Comparison of ENCODE assay signal across 19 cellular contexts in genomic region chr20:60116128-60116909, GRCh38.
DNase-seq lines count a peak whose midpoint lies in the region; ATAC-seq lines count a peak whose summit lies in the region.
"Had no signal": no experiment of that assay in that cellular context is flagged by ENCODE, and none has a peak within 500 bp of the region (broad histone marks: within the 10 kb centered on the region; RNA-seq: fewer than 3 reads in every experiment).

No MANE protein-coding gene starts in this region.

- H2AK5ac ChIP-seq in neuronal stem cell (ENCODE audit: low read depth, low read length) = no peak overlapping the region

- peak overlapping the region; percentile 21 for H3K14ac ChIP-seq in neuronal stem cell (ENCODE audit: low read length)

- H3K9me3 ChIP-seq in BLaER1 treated with 17β-estradiol and CSF1 and Interleukin-3, amounts not matched to agents 10 nM and 100 nM (replicated peaks in 1 of 11) = no peaks in the 10 kb centered on the region
- no peaks in the 10 kb centered on the region for H3K9me3 ChIP-seq in neuronal stem cell (replicated peaks in 1 of 2; ENCODE audit: control insufficient read depth in 2 of 2, insufficient read depth in 1 of 2, low read depth in 1 of 2, low read length in 2 of 2)
- H3K9me3 ChIP-seq: tibial artery had no signal

- peaks cover 0 to 60% (median 0%) of the 10 kb centered on the region in 11 experiments; a peak in 9 of 22 replicates for H4K20me1 ChIP-seq in BLaER1 treated with 17β-estradiol and CSF1 and Interleukin-3, amounts not matched to agents 10 nM and 100 nM

- WGBS in neuronal stem cell (ENCODE audit: extremely low coverage in 2 of 2, insufficient read length in 2 of 2, insufficient replicate concordance in 1 of 2), 2 donors = no CpG with 5 or more reads among the region's 18 CpGs

- peak overlapping the region; percentile 3 to 68 (median 52); a peak in 18 of 22 replicates for H3K9ac ChIP-seq in BLaER1 treated with 17β-estradiol and CSF1 and Interleukin-3, amounts not matched to agents 10 nM and 100 nM
- no peak overlapping the region for H3K9ac ChIP-seq in neuronal stem cell (ENCODE audit: low read depth, low read length, poor library complexity)
- H3K9ac ChIP-seq: KMS-11 had no signal

- H3K4me1 ChIP-seq in BLaER1 treated with 17β-estradiol and CSF1 and Interleukin-3, amounts not matched to agents 10 nM and 100 nM = peaks cover 21 to 53% (median 35%) of the 10 kb centered on the region in 10 experiments
- H3K4me1 ChIP-seq in neuronal stem cell (ENCODE audit: control insufficient read depth in 2 of 2, insufficient read depth in 1 of 2, low read depth in 1 of 2, low read length in 2 of 2) = peaks cover 0 to 3% of the 10 kb centered on the region in 2 donors
- H3K4me1 ChIP-seq: tibial artery had no signal

- peak overlapping the region; percentile 77 to 93 (median 83) for H3K4me2 ChIP-seq in BLaER1 treated with 17β-estradiol and CSF1 and Interleukin-3, amounts not matched to agents 10 nM and 100 nM
- H3K4me2 ChIP-seq in neuronal stem cell (ENCODE audit: insufficient read depth, low read length, poor library complexity, severe bottlenecking) = no peak overlapping the region
- H3K4me2 ChIP-seq: KMS-11 had no signal

- H3K79me1 ChIP-seq in neuronal stem cell (ENCODE audit: low read depth, low read length) = no peaks in the 10 kb centered on the region

- no peak overlapping the region for H4K8ac ChIP-seq in neuronal stem cell (ENCODE audit: low read depth, low read length)

- DNase-seq in RPMI8226 (peak; percentile 63), neuronal stem cell (ENCODE audit: low spot score) (no peak), NK-92 (lab: John Stamatoyannopoulos, UW; ENCODE audit: unreplicated experiment) (no peak), activated gamma-delta T cell treated with Interleukin-2 at 50 U/mL for 16 hours (no peak)
- DNase-seq in effector CD8-positive, alpha-beta T cell (lab: John Stamatoyannopoulos, UW) = no peak
- DNase-seq: activated naive CD8-positive, alpha-beta T cell treated with anti-CD3 and anti-CD28 coated beads, Interleukin-2, amount 50 U/mL, for 24 hours; activated T-cell treated with anti-CD3 and anti-CD28 coated beads, Interleukin-2, amount 50 U/mL, for 4 hours; DMS53; effector memory CD8-positive, alpha-beta T cell; H9; left ventricle myocardium superior; naive B cell; NCI-H69; T-helper 9 cell had no signal

- H3K23ac ChIP-seq in neuronal stem cell (ENCODE audit: low read depth, low read length, poor library complexity) = no peak overlapping the region

- no peaks in the 10 kb centered on the region for H3K27me3 ChIP-seq in BLaER1 treated with 17β-estradiol and CSF1 and Interleukin-3, amounts not matched to agents 10 nM and 100 nM
- peaks cover 0 to 5% (median 0%) of the 10 kb centered on the region in 3 experiments for H3K27me3 ChIP-seq in neuronal stem cell (ENCODE audit: control insufficient read depth in 3 of 3, insufficient read depth in 3 of 3, low read depth in 1 of 3, low read length in 3 of 3)

- H3K18ac ChIP-seq in neuronal stem cell (ENCODE audit: low read length) = no peak overlapping the region

- H3K4ac ChIP-seq in neuronal stem cell (ENCODE audit: low read length) = no peak overlapping the region

- H2BK12ac ChIP-seq in neuronal stem cell (ENCODE audit: low read length) = no peak overlapping the region

- no peak overlapping the region for H4K91ac ChIP-seq in neuronal stem cell (ENCODE audit: low read depth, low read length, poor library complexity)

- peaks cover 0 to 34% (median 9%) of the 10 kb centered on the region in 11 experiments; a peak in 8 of 22 replicates for H3K36me3 ChIP-seq in BLaER1 treated with 17β-estradiol and CSF1 and Interleukin-3, amounts not matched to agents 10 nM and 100 nM
- H3K36me3 ChIP-seq in neuronal stem cell (replicated peaks in 1 of 2; ENCODE audit: control insufficient read depth in 2 of 2, insufficient read depth in 2 of 2, low read length in 2 of 2) = no peaks in the 10 kb centered on the region
- H3K36me3 ChIP-seq: tibial artery had no signal

- no peak overlapping the region for H2AFZ ChIP-seq in neuronal stem cell (ENCODE audit: low read length)

- H2BK5ac ChIP-seq in neuronal stem cell (ENCODE audit: low read length) = no peak overlapping the region

- ATAC-seq in HG03039 (IDR thresholded peaks at IDR 0.05; ENCODE audit: unreplicated experiment) (peak; percentile 46), HG02840 (IDR thresholded peaks at IDR 0.05; ENCODE audit: low FRiP score, unreplicated experiment) (no peak)
- ATAC-seq: activated naive CD8-positive, alpha-beta T cell treated with anti-CD3 and anti-CD28 coated beads, Interleukin-2, amount 50 U/mL, for 24 hours; activated T-cell treated with anti-CD3 and anti-CD28 coated beads, Interleukin-2, amount 50 U/mL, for 4 hours; effector memory CD8-positive, alpha-beta T cell had no signal

- peak overlapping the region; percentile 23 to 80 (median 65); a peak in 21 of 22 replicates for H3K27ac ChIP-seq in BLaER1 treated with 17β-estradiol and CSF1 and Interleukin-3, amounts not matched to agents 10 nM and 100 nM
- H3K27ac ChIP-seq in neuronal stem cell (replicated peaks; ENCODE audit: low read length) = no peak overlapping the region
- H3K27ac ChIP-seq: KMS-11, tibial artery had no signal

- H2BK120ac ChIP-seq in neuronal stem cell (ENCODE audit: low read depth, low read length) = no peak overlapping the region

- peak overlapping the region in 6 of 10 experiments; percentile 22 to 58 (median 26); a peak in 10 of 20 replicates for H3K4me3 ChIP-seq in BLaER1 treated with 17β-estradiol and CSF1 and Interleukin-3, amounts not matched to agents 10 nM and 100 nM
- H3K4me3 ChIP-seq in neuronal stem cell (ENCODE audit: low read length in 2 of 2) = no peak overlapping the region
- H3K4me3 ChIP-seq: tibial artery had no signal

- no peak overlapping the region for H2BK15ac ChIP-seq in neuronal stem cell (ENCODE audit: low read length)

Comparison
In these comparisons a context has a peak if more than half of its experiments do, and no peak if none do; other contexts are left out.
1. H3K4me3 ChIP-seq: peak in BLaER1 treated with 17β-estradiol and CSF1 and Interleukin-3, amounts not matched to agents 10 nM and 100 nM (6 of 10); none in neuronal stem cell (0 of 2).